8 cellular contexts compared by ENCODE assay signal in the genomic region with DNA sequence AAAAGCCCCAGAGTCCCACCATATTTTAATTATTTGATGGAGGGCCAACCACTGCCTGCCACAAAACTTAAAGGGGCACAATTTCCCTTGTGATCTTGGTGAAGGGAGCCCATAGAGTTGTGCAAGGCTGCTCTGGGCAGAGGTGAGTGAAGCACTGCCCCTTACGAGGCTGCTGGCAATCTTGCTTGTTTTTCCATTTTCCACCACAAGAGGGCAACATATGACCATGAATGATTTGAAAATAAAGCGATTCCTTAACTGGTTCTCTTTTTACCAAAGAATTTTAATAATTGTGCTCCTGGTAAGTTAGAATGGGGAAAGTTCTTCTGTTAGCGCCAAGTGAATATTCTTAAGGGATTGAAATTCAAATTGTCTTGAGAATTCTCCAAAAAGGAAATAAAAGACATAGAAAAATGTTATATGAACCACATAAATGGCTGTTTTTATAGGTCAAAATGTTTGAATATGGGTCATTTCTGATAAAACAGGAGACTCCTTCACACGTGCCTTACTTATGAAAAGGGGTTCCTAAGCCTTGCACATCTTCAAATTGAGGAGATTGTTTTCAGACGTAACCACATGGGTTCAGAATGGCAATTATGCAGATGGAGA. TPM values are rescaled to one million over a fixed set of nuclear protein-coding genes. Genes with fewer than 3 reads are reported as not detected.
DNase-seq lines count a peak whose midpoint lies in the region; ATAC-seq and TF ChIP-seq lines count a peak whose summit lies in the region.

No MANE protein-coding gene starts in this region.

- no peak overlapping the region for H3K4me3 ChIP-seq in CD8-positive, alpha-beta memory T cell (ENCODE audit: low read length)
- no peak overlapping the region for H3K4me3 ChIP-seq in SJCRH30

- H3K36me3 ChIP-seq in CD8-positive, alpha-beta memory T cell (ENCODE audit: insufficient read depth, low read length) = no peaks in the 10 kb centered on the region
- H3K36me3 ChIP-seq in SJCRH30 = no peaks in the 10 kb centered on the region

- no peaks in the 10 kb centered on the region for H3K9me3 Mint-ChIP-seq in CD8-positive, alpha-beta memory T cell
- H3K9me3 Mint-ChIP-seq in progenitor cell of endocrine pancreas (ENCODE audit: low read depth) = no peaks in the 10 kb centered on the region

- POLR2A ChIA-PET in CD8-positive, alpha-beta memory T cell (lab: Charles Lee) = no interaction called here

- H3K4me1 ChIP-seq in CD8-positive, alpha-beta memory T cell (ENCODE audit: insufficient read depth, low read length) = no peaks in the 10 kb centered on the region
- peaks cover 7% of the 10 kb centered on the region for H3K4me1 ChIP-seq in SJCRH30

- TF ChIP-seq CTCF in progenitor cell of endocrine pancreas (IDR thresholded peaks at IDR 0.05; ENCODE audit: unreplicated experiment) = peak; percentile 85

- H3K9me3 ChIP-seq in CD8-positive, alpha-beta memory T cell (ENCODE audit: low read length) = no peaks in the 10 kb centered on the region
- no peaks in the 10 kb centered on the region for H3K9me3 ChIP-seq in SJCRH30 (replicated peaks)

- H3K27ac ChIP-seq in CD8-positive, alpha-beta memory T cell (ENCODE audit: low read depth, low read length) = no peak overlapping the region
- no peak overlapping the region for H3K27ac ChIP-seq in SJCRH30

- no peak overlapping the region for H3K27ac Mint-ChIP-seq in CD8-positive, alpha-beta memory T cell
- H3K27ac Mint-ChIP-seq in progenitor cell of endocrine pancreas = no peak overlapping the region

- H3K36me3 Mint-ChIP-seq in CD8-positive, alpha-beta memory T cell = peaks cover 0 to 3% (median 0%) of the 10 kb centered on the region in 3 donors
- no peaks in the 10 kb centered on the region for H3K36me3 Mint-ChIP-seq in progenitor cell of endocrine pancreas (ENCODE audit: insufficient read depth)

- no peak overlapping the region for H3K4me3 Mint-ChIP-seq in CD8-positive, alpha-beta memory T cell
- H3K4me3 Mint-ChIP-seq in progenitor cell of endocrine pancreas (ENCODE audit: low read depth) = no peak overlapping the region

- ATAC-seq in GM19455 (IDR thresholded peaks at IDR 0.05; ENCODE audit: unreplicated experiment) (peak; percentile 67), GM21825 (IDR thresholded peaks at IDR 0.05; ENCODE audit: unreplicated experiment) (no peak)

- no peaks in the 10 kb centered on the region for H3K27me3 Mint-ChIP-seq in CD8-positive, alpha-beta memory T cell
- H3K27me3 Mint-ChIP-seq in progenitor cell of endocrine pancreas = no peaks in the 10 kb centered on the region

- peak; percentile 36 to 68 (median 46) for DNase-seq in CD8-positive, alpha-beta memory T cell
- DNase-seq in LoVo (ENCODE audit: low spot score) = peak; percentile 56
- peak; percentile 44 to 90 for DNase-seq in SJCRH30
- peak in 3 of 4 experiments; percentile 1 to 32 (median 24) for DNase-seq in activated naive CD4-positive, alpha-beta T cell (lab: John Stamatoyannopoulos, UW)
- peak; percentile 64 for DNase-seq in germinal center (ENCODE audit: low spot score)
- DNase-seq in progenitor cell of endocrine pancreas (ENCODE audit: low spot score, unreplicated experiment) = peak; percentile 57

- peaks cover 1 to 8% (median 4%) of the 10 kb centered on the region in 3 donors for H3K4me1 Mint-ChIP-seq in CD8-positive, alpha-beta memory T cell
- peaks cover 25% of the 10 kb centered on the region for H3K4me1 Mint-ChIP-seq in progenitor cell of endocrine pancreas (ENCODE audit: low read depth)

- H3K27me3 ChIP-seq in CD8-positive, alpha-beta memory T cell (ENCODE audit: insufficient read depth, low read length, poor library complexity, severe bottlenecking) = no peaks in the 10 kb centered on the region
- no peaks in the 10 kb centered on the region for H3K27me3 ChIP-seq in SJCRH30

- CTCF ChIA-PET in CD8-positive, alpha-beta memory T cell (lab: Charles Lee) = interaction anchor here (0.9 to 1.7 kb wide), 4 partner anchors 9 to 631 kb away, joined by 3 to 8 read pairs (median 6); no protein-coding TSS in a partner anchor

RNA-seq across cellular contexts. Expression of a gene that starts 22.7 kb away (rescaled TPM):
- 10 to 100 TPM; 28.3 to 29.0 TPM for total RNA-seq in CD8-positive, alpha-beta memory T cell
- polyA plus RNA-seq in CD8-positive, alpha-beta memory T cell = 35.1 TPM
- 91.1 and 97.1 TPM in 2 replicates for total RNA-seq in SJCRH30 (2014; rRNA removed; shearing (Covaris generic))
- total RNA-seq in progenitor cell of endocrine pancreas = 31.1 and 34.5 TPM in 2 replicates
